In the genomic region with DNA sequence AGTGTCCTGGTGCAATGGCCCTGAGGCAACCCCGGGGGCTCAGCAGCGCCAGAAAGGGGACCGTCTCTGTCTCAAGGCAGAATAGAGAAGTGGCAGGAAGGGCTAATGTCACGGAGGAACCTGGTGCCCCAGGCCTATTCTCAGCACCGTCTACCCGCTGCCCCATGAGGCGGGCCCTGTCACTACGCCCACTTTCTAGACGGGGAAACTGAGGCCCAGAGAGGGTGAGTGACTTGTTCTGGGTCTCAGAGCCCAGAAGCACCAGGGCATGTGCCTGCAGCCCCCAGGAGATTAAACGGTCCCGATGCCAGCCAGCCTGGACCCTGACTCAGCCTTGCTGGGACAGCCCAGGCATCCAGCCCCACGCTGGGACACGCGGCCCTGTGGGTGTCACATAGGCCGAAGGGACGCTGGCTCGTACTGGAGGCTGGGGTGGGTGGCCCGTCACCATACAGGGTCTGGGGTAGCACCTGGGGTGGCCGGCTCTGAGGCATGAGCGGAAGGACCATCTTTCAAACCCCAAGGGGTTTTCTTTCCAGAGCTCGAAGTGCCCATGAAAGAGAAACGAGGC, we compare ENCODE assay signal across 1 cellular context.
TF ChIP-seq lines count a peak whose summit lies in the region.

No MANE protein-coding gene starts in this region.

TF ChIP-seq in K562, 482 proteins besides CTCF, POLR2A, EP300 and RAD21:
- TF ChIP-seq POLR2G (IDR thresholded peaks at IDR 0.05; ENCODE audit: low read depth, low read length) (peak; percentile 68), ARHGAP35 (IDR thresholded peaks at IDR 0.05; ENCODE audit: partially characterized antibody) (no peak), ZBTB33 (CRISPR knock-in tag; IDR thresholded peaks at IDR 0.05) (0 out of 2 replicates have a peak, but pooled peaks have one; percentile 13), POLR2AphosphoS5 (IDR thresholded peaks at IDR 0.05; ENCODE audit: control insufficient read depth, insufficient read depth, low read depth, low read length) (no peak), BACH1 (tag; IDR thresholded peaks at IDR 0.05) (no peak), RBM22 (IDR thresholded peaks at IDR 0.05; ENCODE audit: low read depth, low read length, poor library complexity, severe bottlenecking) (peak; percentile 40), MECOM (CRISPR knock-in tag; IDR thresholded peaks at IDR 0.05) (no peak), MEF2D (tag; conservative IDR thresholded peaks at IDR 0.05; ENCODE audit: low read depth) (no peak), RNF219 (CRISPR knock-in tag; IDR thresholded peaks at IDR 0.05) (no peak), ADNP (tag; IDR thresholded peaks at IDR 0.05) (0 out of 2 replicates have a peak, but pooled peaks have one; percentile 36), BCOR (IDR thresholded peaks at IDR 0.05) (peak; percentile 82), ZEB2 (IDR thresholded peaks at IDR 0.05) (no peak), ZFX (CRISPR knock-in tag; IDR thresholded peaks at IDR 0.05) (peak; percentile 27; the same call in 1 of the 2 replicates), MXI1 (IDR thresholded peaks at IDR 0.05; ENCODE audit: low read depth, low read length) (no peak), RCOR1 (IDR thresholded peaks at IDR 0.05; ENCODE audit: borderline replicate concordance in 1 of 2, low read depth in 2 of 2, low read length in 2 of 2) (no peak), GABPB2 (CRISPR knock-in tag; conservative IDR thresholded peaks at IDR 0.05) (no peak)
